Comparison of ENCODE assay signal across 1 cellular context in the genomic region with DNA sequence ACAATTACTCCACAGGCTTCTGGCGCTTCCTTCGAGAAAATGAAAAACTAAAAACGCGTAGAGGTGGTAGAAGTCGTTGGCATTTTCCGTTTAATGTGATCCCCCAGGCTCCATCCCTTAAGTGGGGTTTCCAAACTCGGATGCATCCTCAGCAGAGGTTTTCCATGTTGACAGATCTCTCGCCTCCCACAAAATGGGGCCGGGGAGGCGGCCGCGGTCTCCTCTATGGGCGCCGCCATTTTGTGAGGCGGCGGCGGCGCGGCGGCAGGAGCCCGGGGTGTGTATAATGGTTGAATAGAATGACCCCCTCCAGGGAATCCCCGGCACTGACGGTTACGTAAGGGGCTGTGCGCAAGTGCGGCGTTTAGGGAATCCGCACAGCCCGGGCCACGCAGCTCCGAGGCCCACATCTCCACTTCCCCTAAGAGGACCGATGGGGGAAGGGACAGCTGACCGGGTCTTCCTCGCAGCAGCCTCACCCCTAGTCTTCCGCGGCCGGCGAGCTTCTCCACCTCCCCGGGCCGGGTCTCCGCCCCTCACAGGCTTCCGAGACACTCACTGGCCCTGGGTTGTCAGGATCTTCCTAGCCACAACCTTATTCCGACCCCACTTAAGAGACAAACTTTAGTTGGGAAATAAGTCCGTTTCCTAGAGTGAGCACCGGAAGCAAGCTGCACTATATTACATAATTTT.
TF ChIP-seq lines count a peak whose summit lies in the region.

No MANE protein-coding gene starts in this region.

TF ChIP-seq in K562, 482 proteins besides CTCF, POLR2A, EP300 and RAD21 (continued from another document and continues in another):
- TF ChIP-seq, protein P1, sequence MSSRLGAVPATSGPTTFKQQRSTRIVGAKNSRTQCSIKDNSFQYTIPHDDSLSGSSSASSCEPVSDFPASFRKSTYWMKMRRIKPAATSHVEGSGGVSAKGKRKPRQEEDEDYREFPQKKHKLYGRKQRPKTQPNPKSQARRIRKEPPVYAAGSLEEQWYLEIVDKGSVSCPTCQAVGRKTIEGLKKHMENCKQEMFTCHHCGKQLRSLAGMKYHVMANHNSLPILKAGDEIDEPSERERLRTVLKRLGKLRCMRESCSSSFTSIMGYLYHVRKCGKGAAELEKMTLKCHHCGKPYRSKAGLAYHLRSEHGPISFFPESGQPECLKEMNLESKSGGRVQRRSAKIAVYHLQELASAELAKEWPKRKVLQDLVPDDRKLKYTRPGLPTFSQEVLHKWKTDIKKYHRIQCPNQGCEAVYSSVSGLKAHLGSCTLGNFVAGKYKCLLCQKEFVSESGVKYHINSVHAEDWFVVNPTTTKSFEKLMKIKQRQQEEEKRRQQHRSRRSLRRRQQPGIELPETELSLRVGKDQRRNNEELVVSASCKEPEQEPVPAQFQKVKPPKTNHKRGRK (tag; IDR thresholded peaks at IDR 0.05) = no peak
- no peak for TF ChIP-seq SNRNP70 (optimal IDR thresholded peaks at IDR 0.05; ENCODE audit: low read depth, low read length)
- no peak for TF ChIP-seq MCM7 (IDR thresholded peaks at IDR 0.05)
- TF ChIP-seq STAT5B (CRISPR knock-in tag; IDR thresholded peaks at IDR 0.05) = no peak
- TF ChIP-seq ZNF584 (CRISPR knock-in tag; IDR thresholded peaks at IDR 0.05; ENCODE audit: low read depth) = no peak
- TF ChIP-seq ZHX1 (conservative IDR thresholded peaks at IDR 0.05; ENCODE audit: low read length) = peak; percentile 90
- TF ChIP-seq SREBF2 (CRISPR knock-in tag; IDR thresholded peaks at IDR 0.05) = no peak
- peak; percentile 48; the same call in 1 of the 2 replicates for TF ChIP-seq ZNF431 (CRISPR knock-in tag; IDR thresholded peaks at IDR 0.05)
- no peak for TF ChIP-seq ZNF518B (CRISPR knock-in tag; IDR thresholded peaks at IDR 0.05)
- TF ChIP-seq GATAD2B (IDR thresholded peaks at IDR 0.05; ENCODE audit: borderline replicate concordance) = peak; percentile 85
- no peak for TF ChIP-seq TARDBP (IDR thresholded peaks at IDR 0.05)
- no peak for TF ChIP-seq NUFIP1 (IDR thresholded peaks at IDR 0.05; ENCODE audit: partially characterized antibody)
- TF ChIP-seq, protein P2, sequence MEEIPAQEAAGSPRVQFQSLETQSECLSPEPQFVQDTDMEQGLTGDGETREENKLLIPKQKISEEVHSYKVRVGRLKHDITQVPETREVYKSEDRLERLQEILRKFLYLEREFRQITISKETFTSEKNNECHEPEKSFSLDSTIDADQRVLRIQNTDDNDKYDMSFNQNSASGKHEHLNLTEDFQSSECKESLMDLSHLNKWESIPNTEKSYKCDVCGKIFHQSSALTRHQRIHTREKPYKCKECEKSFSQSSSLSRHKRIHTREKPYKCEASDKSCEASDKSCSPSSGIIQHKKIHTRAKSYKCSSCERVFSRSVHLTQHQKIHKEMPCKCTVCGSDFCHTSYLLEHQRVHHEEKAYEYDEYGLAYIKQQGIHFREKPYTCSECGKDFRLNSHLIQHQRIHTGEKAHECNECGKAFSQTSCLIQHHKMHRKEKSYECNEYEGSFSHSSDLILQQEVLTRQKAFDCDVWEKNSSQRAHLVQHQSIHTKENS (CRISPR knock-in tag; IDR thresholded peaks at IDR 0.05) = no peak
- no peak for TF ChIP-seq ZNF184 (CRISPR knock-in tag; IDR thresholded peaks at IDR 0.05)
- TF ChIP-seq KDM1A (IDR thresholded peaks at IDR 0.05) = 0 out of 4 replicates have a peak, but pooled peaks of 1 of the 2 experiments have one; percentile 2
- TF ChIP-seq NR2C2 (CRISPR knock-in tag; IDR thresholded peaks at IDR 0.05) = peak; percentile 73; the same call in 1 of the 2 replicates
- TF ChIP-seq NR2C2 (tag; IDR thresholded peaks at IDR 0.05) = peak; percentile 91
- TF ChIP-seq, protein P3, sequence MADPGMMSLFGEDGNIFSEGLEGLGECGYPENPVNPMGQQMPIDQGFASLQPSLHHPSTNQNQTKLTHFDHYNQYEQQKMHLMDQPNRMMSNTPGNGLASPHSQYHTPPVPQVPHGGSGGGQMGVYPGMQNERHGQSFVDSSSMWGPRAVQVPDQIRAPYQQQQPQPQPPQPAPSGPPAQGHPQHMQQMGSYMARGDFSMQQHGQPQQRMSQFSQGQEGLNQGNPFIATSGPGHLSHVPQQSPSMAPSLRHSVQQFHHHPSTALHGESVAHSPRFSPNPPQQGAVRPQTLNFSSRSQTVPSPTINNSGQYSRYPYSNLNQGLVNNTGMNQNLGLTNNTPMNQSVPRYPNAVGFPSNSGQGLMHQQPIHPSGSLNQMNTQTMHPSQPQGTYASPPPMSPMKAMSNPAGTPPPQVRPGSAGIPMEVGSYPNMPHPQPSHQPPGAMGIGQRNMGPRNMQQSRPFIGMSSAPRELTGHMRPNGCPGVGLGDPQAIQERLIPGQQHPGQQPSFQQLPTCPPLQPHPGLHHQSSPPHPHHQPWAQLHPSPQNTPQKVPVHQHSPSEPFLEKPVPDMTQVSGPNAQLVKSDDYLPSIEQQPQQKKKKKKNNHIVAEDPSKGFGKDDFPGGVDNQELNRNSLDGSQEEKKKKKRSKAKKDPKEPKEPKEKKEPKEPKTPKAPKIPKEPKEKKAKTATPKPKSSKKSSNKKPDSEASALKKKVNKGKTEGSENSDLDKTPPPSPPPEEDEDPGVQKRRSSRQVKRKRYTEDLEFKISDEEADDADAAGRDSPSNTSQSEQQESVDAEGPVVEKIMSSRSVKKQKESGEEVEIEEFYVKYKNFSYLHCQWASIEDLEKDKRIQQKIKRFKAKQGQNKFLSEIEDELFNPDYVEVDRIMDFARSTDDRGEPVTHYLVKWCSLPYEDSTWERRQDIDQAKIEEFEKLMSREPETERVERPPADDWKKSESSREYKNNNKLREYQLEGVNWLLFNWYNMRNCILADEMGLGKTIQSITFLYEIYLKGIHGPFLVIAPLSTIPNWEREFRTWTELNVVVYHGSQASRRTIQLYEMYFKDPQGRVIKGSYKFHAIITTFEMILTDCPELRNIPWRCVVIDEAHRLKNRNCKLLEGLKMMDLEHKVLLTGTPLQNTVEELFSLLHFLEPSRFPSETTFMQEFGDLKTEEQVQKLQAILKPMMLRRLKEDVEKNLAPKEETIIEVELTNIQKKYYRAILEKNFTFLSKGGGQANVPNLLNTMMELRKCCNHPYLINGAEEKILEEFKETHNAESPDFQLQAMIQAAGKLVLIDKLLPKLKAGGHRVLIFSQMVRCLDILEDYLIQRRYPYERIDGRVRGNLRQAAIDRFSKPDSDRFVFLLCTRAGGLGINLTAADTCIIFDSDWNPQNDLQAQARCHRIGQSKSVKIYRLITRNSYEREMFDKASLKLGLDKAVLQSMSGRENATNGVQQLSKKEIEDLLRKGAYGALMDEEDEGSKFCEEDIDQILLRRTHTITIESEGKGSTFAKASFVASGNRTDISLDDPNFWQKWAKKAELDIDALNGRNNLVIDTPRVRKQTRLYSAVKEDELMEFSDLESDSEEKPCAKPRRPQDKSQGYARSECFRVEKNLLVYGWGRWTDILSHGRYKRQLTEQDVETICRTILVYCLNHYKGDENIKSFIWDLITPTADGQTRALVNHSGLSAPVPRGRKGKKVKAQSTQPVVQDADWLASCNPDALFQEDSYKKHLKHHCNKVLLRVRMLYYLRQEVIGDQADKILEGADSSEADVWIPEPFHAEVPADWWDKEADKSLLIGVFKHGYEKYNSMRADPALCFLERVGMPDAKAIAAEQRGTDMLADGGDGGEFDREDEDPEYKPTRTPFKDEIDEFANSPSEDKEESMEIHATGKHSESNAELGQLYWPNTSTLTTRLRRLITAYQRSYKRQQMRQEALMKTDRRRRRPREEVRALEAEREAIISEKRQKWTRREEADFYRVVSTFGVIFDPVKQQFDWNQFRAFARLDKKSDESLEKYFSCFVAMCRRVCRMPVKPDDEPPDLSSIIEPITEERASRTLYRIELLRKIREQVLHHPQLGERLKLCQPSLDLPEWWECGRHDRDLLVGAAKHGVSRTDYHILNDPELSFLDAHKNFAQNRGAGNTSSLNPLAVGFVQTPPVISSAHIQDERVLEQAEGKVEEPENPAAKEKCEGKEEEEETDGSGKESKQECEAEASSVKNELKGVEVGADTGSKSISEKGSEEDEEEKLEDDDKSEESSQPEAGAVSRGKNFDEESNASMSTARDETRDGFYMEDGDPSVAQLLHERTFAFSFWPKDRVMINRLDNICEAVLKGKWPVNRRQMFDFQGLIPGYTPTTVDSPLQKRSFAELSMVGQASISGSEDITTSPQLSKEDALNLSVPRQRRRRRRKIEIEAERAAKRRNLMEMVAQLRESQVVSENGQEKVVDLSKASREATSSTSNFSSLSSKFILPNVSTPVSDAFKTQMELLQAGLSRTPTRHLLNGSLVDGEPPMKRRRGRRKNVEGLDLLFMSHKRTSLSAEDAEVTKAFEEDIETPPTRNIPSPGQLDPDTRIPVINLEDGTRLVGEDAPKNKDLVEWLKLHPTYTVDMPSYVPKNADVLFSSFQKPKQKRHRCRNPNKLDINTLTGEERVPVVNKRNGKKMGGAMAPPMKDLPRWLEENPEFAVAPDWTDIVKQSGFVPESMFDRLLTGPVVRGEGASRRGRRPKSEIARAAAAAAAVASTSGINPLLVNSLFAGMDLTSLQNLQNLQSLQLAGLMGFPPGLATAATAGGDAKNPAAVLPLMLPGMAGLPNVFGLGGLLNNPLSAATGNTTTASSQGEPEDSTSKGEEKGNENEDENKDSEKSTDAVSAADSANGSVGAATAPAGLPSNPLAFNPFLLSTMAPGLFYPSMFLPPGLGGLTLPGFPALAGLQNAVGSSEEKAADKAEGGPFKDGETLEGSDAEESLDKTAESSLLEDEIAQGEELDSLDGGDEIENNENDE (IDR thresholded peaks at IDR 0.05; ENCODE audit: low read depth, low read length) = no peak
- TF ChIP-seq ARID3B (CRISPR knock-in tag; IDR thresholded peaks at IDR 0.05; ENCODE audit: borderline replicate concordance) = no peak
- 0 out of 4 replicates have a peak, but pooled peaks of 1 of the 2 experiments have one; percentile 41 for TF ChIP-seq SRF (CRISPR knock-in tag; IDR thresholded peaks at IDR 0.05)
- TF ChIP-seq ZNF239 (CRISPR knock-in tag; IDR thresholded peaks at IDR 0.05) = no peak
- peak; percentile 98 for TF ChIP-seq TAF1 (IDR thresholded peaks at IDR 0.05; ENCODE audit: control insufficient read depth, extremely low read depth, insufficient read depth, low read length, severe bottlenecking)
- no peak for TF ChIP-seq ZNF586 (CRISPR knock-in tag; conservative IDR thresholded peaks at IDR 0.05)
- TF ChIP-seq KDM4B (IDR thresholded peaks at IDR 0.05; ENCODE audit: borderline replicate concordance in 2 of 2, low read depth in 1 of 2) = 0 out of 4 replicates have a peak, but pooled peaks of 1 of the 2 experiments have one; percentile 62
- TF ChIP-seq BRD4 (IDR thresholded peaks at IDR 0.05) = peak; percentile 61; the same call in 1 of the 2 replicates
- no peak for TF ChIP-seq PPARD (CRISPR knock-in tag; IDR thresholded peaks at IDR 0.05)
- TF ChIP-seq DMBX1 (CRISPR knock-in tag; IDR thresholded peaks at IDR 0.05; ENCODE audit: borderline replicate concordance) = peak; percentile 32; the same call in 1 of the 2 replicates
- TF ChIP-seq HNRNPL (IDR thresholded peaks at IDR 0.05; ENCODE audit: low read depth, low read length) = no peak
